Comparison of ENCODE assay signal across 8 cellular contexts in genomic region chr2:127479219-127479825, GRCh38. TPM values are rescaled to one million over a fixed set of nuclear protein-coding genes. Genes with fewer than 3 reads are reported as not detected.
DNase-seq lines count a peak whose midpoint lies in the region; ATAC-seq, FAIRE-seq and TF ChIP-seq lines count a peak whose summit lies in the region.

No MANE protein-coding gene starts in this region.

- no peak overlapping the region for H3K4me3 ChIP-seq in HL-60 (replicated peaks; ENCODE audit: insufficient read depth, low read length)
- no peak overlapping the region for H3K4me3 ChIP-seq in bronchial epithelial cell (ENCODE audit: low read depth, low read length)
- no peak overlapping the region for H3K4me3 ChIP-seq in vagina

- H3K9me3 ChIP-seq in vagina, result no peaks in the 10 kb centered on the region

- FAIRE-seq in bronchial epithelial cell (lab: Jason Lieb, UNC), result no peak

- H3K36me3 ChIP-seq in bronchial epithelial cell (ENCODE audit: control insufficient read depth, insufficient read depth, low read length) (peaks cover 7% of the 10 kb centered on the region), vagina (peaks cover 0 to 31% of the 10 kb centered on the region in 2 donors)

- no peak for TF ChIP-seq POLR2A in vagina (IDR thresholded peaks at IDR 0.05)

- H3K4me1 ChIP-seq in vagina, result no peaks in the 10 kb centered on the region

- ATAC-seq in GM21515 (IDR thresholded peaks at IDR 0.05; ENCODE audit: unreplicated experiment), result no peak

- peak; percentile 68 for DNase-seq in DMS53 treated with DMSO at 0.1 percent for 48 hours (lab: John Stamatoyannopoulos, UW; ENCODE audit: unreplicated experiment)
- peak; percentile 12 to 14 for DNase-seq in HL-60 (ENCODE audit: low read depth in 1 of 2, low spot score in 1 of 2)
- peak; percentile 46 for DNase-seq in NCI-H748 treated with DMSO at 0.1 percent for 48 hours (lab: John Stamatoyannopoulos, UW)
- DNase-seq in bronchial epithelial cell (ENCODE audit: low read depth), result peak; percentile 62
- DNase-seq in left kidney (ENCODE audit: low read depth, low spot score), result peak; percentile 82
- DNase-seq in vagina (ENCODE audit: extremely low spot score in 2 of 2), result no peak
- no peak for DNase-seq in NCI-H1048 (lab: John Stamatoyannopoulos, UW)

- H3K27ac ChIP-seq in HL-60 (replicated peaks) (no peak overlapping the region), vagina (no peak overlapping the region)

- H3K27me3 ChIP-seq in HL-60 (ENCODE audit: insufficient read depth, poor library complexity, severe bottlenecking) (no peaks in the 10 kb centered on the region), bronchial epithelial cell (ENCODE audit: control insufficient read depth, insufficient read depth, low read length) (no peaks in the 10 kb centered on the region), vagina (no peaks in the 10 kb centered on the region)

- intact Hi-C loops in vagina (cut with DNase I), result loop anchor here (5.0 kb wide), 1 partner anchor 157 kb away; no protein-coding TSS in a partner anchor

- TF ChIP-seq CTCF in HL-60 (IDR thresholded peaks at IDR 0.05; ENCODE audit: insufficient read depth, low read length) (peak; percentile 35), bronchial epithelial cell (IDR thresholded peaks at IDR 0.05; ENCODE audit: insufficient read depth, low read length, severe bottlenecking) (peak; percentile 59), vagina (IDR thresholded peaks at IDR 0.05) (peak; percentile 42 to 57 (median 44))

RNA-seq across cellular contexts. Expression of gene IWS1, which starts 47.0 kb away (rescaled TPM):
- 40.8 and 51.0 TPM in 2 replicates for total RNA-seq in bronchial epithelial cell
- 40.8 TPM for total RNA-seq in vagina

RNA-seq across cellular contexts. Expression of gene MYO7B, which starts 56.2 kb away (rescaled TPM):
- total RNA-seq in bronchial epithelial cell (not detected in 2 replicates), vagina (not detected)

Comparison
In these comparisons a context has a peak if more than half of its experiments do, and no peak if none do; other contexts are left out.
1. DNase-seq: peak in DMS53 treated with DMSO at 0.1 percent for 48 hours (single experiment), HL-60 (2 of 2), NCI-H748 treated with DMSO at 0.1 percent for 48 hours (single experiment), bronchial epithelial cell (single experiment) and left kidney (single experiment); none in vagina (0 of 2) and NCI-H1048 (single experiment).
2. Peak in every context shown above with its lines, with median percentiles within 50 percentile points of each other: CTCF ChIP-seq.